ENCODE assay signal across 8 cellular contexts in genomic region chr1:21937372-21938121, GRCh38. TPM values are rescaled to one million over a fixed set of nuclear protein-coding genes. Genes with fewer than 3 reads are reported as not detected.
DNase-seq lines count a peak whose midpoint lies in the region; ATAC-seq and TF ChIP-seq lines count a peak whose summit lies in the region.

No MANE protein-coding gene starts in this region.

- peak overlapping the region; percentile 83 to 93 (median 87) for H3K4me3 Mint-ChIP-seq in CD8-positive, alpha-beta memory T cell

- BruUV-seq in HCT116 (replicated peaks; lab: Mats Ljungman, UMichigan): TSS peak; percentile 69

- peaks cover 0 to 4% (median 0%) of the 10 kb centered on the region in 3 donors for H3K36me3 Mint-ChIP-seq in CD8-positive, alpha-beta memory T cell

- CTCF ChIA-PET in CD8-positive, alpha-beta memory T cell (lab: Charles Lee): no interaction called here
- CTCF ChIA-PET in HCT116 (lab: Charles Lee): no interaction called here

- peaks cover 0 to 4% (median 0%) of the 10 kb centered on the region in 5 donors for H3K9me3 Mint-ChIP-seq in CD8-positive, alpha-beta memory T cell

- peak; percentile 77 for ATAC-seq in HCT116
- peak; percentile 79 for ATAC-seq in left lung

- peak overlapping the region; percentile 89 for H3K4me2 ChIP-seq in HCT116 (ENCODE audit: low read length)

- no peaks in the 10 kb centered on the region for H3K36me3 ChIP-seq in CD8-positive, alpha-beta memory T cell (ENCODE audit: insufficient read depth, low read length)
- H3K36me3 ChIP-seq in HCT116 (ENCODE audit: control insufficient read depth in 1 of 2, insufficient read depth in 2 of 2, low read length in 2 of 2) (no peaks in the 10 kb centered on the region), left lung (no peaks in the 10 kb centered on the region)

- no peaks in the 10 kb centered on the region for H3K27me3 ChIP-seq in CD8-positive, alpha-beta memory T cell (ENCODE audit: insufficient read depth, low read length, poor library complexity, severe bottlenecking)
- no peaks in the 10 kb centered on the region for H3K27me3 ChIP-seq in HCT116 (ENCODE audit: insufficient read depth, low read length)
- H3K27me3 ChIP-seq in left lung: peaks cover 0 to 9% of the 10 kb centered on the region in 2 donors

- RAD21 ChIA-PET in HCT116 (lab: Charles Lee; ENCODE audit: low non-redundant PET in 1 of 2, low total read pairs in 2 of 2, uncharacterized antibody in 2 of 2, unreplicated experiment in 2 of 2): interaction anchor here in 1 of 2 experiments (0.6 kb wide), 1 partner anchor 8 kb away, joined by 5 read pairs; no protein-coding TSS in a partner anchor

- H3K9ac ChIP-seq in HCT116 (ENCODE audit: low read length): peak overlapping the region; percentile 65

- peak; percentile 40 to 75 (median 61) for DNase-seq in CD8-positive, alpha-beta memory T cell
- DNase-seq in HCT116 (ENCODE audit: low read depth, low spot score) (peak; percentile 60), NCI-H2227 treated with DMSO at 0.1 percent for 48 hours (lab: John Stamatoyannopoulos, UW) (peak; percentile 63), dermis microvascular lymphatic vessel endothelial cell (ENCODE audit: low read depth in 2 of 2) (peak; percentile 58 to 92), left lung (peak; percentile 83 to 95), GF-D8 (lab: John Stamatoyannopoulos, UW) (no peak)
- DNase-seq in activated CD4-positive, alpha-beta T cell treated with anti-CD3 and anti-CD28 coated beads, Interleukin-2, amount 50 U/mL, for 4 hours: peak; percentile 51 to 54
- DNase-seq in stimulated activated CD4-positive, alpha-beta T cell treated with anti-CD3 and anti-CD28 coated beads, Interleukin-1b, Interleukin-23, amount 100 ng/mL, for 24 hours (ENCODE audit: low read depth in 4 of 4, low spot score in 1 of 4): peak; percentile 31 to 65 (median 44)

- TF ChIP-seq CTCF in HCT116 (IDR thresholded peaks at IDR 0.05 in 2 of 3, conservative IDR thresholded peaks at IDR 0.05 in 1 of 3; ENCODE audit: borderline replicate concordance in 1 of 3, insufficient read depth in 1 of 3, low read depth in 2 of 3, low read length in 2 of 3): no peak
- no peak for TF ChIP-seq CTCF in left lung (IDR thresholded peaks at IDR 0.05)

- H3K27me3 Mint-ChIP-seq in CD8-positive, alpha-beta memory T cell: peaks cover 7 to 26% of the 10 kb centered on the region in 2 donors

- peak overlapping the region in 5 of 8 donors; percentile 12 to 86 (median 58) for H3K27ac Mint-ChIP-seq in CD8-positive, alpha-beta memory T cell

- peak overlapping the region; percentile 58 for H3K4me3 ChIP-seq in CD8-positive, alpha-beta memory T cell (ENCODE audit: low read length)
- H3K4me3 ChIP-seq in HCT116 (replicated peaks in 1 of 2; ENCODE audit: low read depth in 1 of 2, low read length in 2 of 2) (peak overlapping the region; percentile 33 to 55), left lung (peak overlapping the region; percentile 38 to 45)

- intact Hi-C loops in HCT116 (cut with micrococcal nuclease): loop anchor here (5.0 kb wide), 1 partner anchor 155 kb away; the partner anchor contains the start of gene USP48
- intact Hi-C loops in left lung (cut with DNase I): no loop called here

- H3K9me3 ChIP-seq in CD8-positive, alpha-beta memory T cell (ENCODE audit: low read length): no peaks in the 10 kb centered on the region
- H3K9me3 ChIP-seq in HCT116 (ENCODE audit: control insufficient read depth in 1 of 2, insufficient read depth in 1 of 2, low read depth in 1 of 2, low read length in 2 of 2) (no peaks in the 10 kb centered on the region), left lung (no peaks in the 10 kb centered on the region)

- POLR2A ChIA-PET in CD8-positive, alpha-beta memory T cell (lab: Charles Lee): no interaction called here
- POLR2A ChIA-PET in HCT116 (lab: Charles Lee): no interaction called here

- peaks cover 19% of the 10 kb centered on the region for H3K4me1 ChIP-seq in CD8-positive, alpha-beta memory T cell (ENCODE audit: insufficient read depth, low read length)
- H3K4me1 ChIP-seq in HCT116 (ENCODE audit: control insufficient read depth in 1 of 2, insufficient read depth in 2 of 2, low read length in 2 of 2) (peaks cover 36 to 88% of the 10 kb centered on the region in 2 experiments), left lung (peaks cover 37 to 61% of the 10 kb centered on the region in 2 donors)

- TF ChIP-seq POLR2A in HCT116 (IDR thresholded peaks at IDR 0.05; ENCODE audit: borderline replicate concordance, extremely low read depth, insufficient read depth, insufficient read length): no peak

- peak overlapping the region; percentile 6 for H3K27ac ChIP-seq in CD8-positive, alpha-beta memory T cell (ENCODE audit: low read depth, low read length)
- H3K27ac ChIP-seq in HCT116 (ENCODE audit: low read depth, low read length) (peak overlapping the region; percentile 33; the same call in 1 of the 2 replicates), left lung (peak overlapping the region; percentile 45 to 67)

- H4K20me1 ChIP-seq in HCT116 (ENCODE audit: insufficient read depth): no peaks in the 10 kb centered on the region

- no peak overlapping the region for H2AFZ ChIP-seq in HCT116 (ENCODE audit: low read depth, low read length, poor library complexity, severe bottlenecking)

- peaks cover 6 to 20% (median 8%) of the 10 kb centered on the region in 3 donors for H3K4me1 Mint-ChIP-seq in CD8-positive, alpha-beta memory T cell

- no peak for TF ChIP-seq RAD21 in HCT116 (IDR thresholded peaks at IDR 0.05; ENCODE audit: low read depth)

- H3K9me2 ChIP-seq in HCT116 (ENCODE audit: insufficient read depth): no peaks in the 10 kb centered on the region

- peaks cover 26% of the 10 kb centered on the region; the same call in 1 of the 2 replicates for H3K79me2 ChIP-seq in HCT116 (ENCODE audit: insufficient read depth, low read length)

TF ChIP-seq in HCT116, 20 proteins besides CTCF, POLR2A, EP300 and RAD21:
- TF ChIP-seq SIN3A (IDR thresholded peaks at IDR 0.05; ENCODE audit: low read depth) (no peak), POLR2AphosphoS5 (IDR thresholded peaks at IDR 0.05; ENCODE audit: low read depth, low read length) (peak; percentile 11; the same call in 1 of the 2 replicates), TCF7L2 (IDR thresholded peaks at IDR 0.05; ENCODE audit: borderline replicate concordance, extremely low read depth, insufficient read depth, insufficient read length) (peak; percentile 69), YY1 (IDR thresholded peaks at IDR 0.05; ENCODE audit: extremely low read depth, insufficient replicate concordance, low read depth, low read length) (peak; percentile 53), ZFX (IDR thresholded peaks at IDR 0.05) (peak; percentile 45; the same call in 1 of the 2 replicates)

RNA-seq across cellular contexts. Expression of gene HSPG2, which starts 0.4 kb away (rescaled TPM):
- under 1 TPM; 0.24 to 0.72 TPM for total RNA-seq in CD8-positive, alpha-beta memory T cell
- polyA plus RNA-seq in CD8-positive, alpha-beta memory T cell: not detected
- total RNA-seq in HCT116 (2021; ENCODE audit: unreplicated experiment) (55.7 TPM), dermis microvascular lymphatic vessel endothelial cell (281 and 463 TPM in 2 replicates), left lung (100 to 1,000 TPM; 324 to 434 TPM)
- polyA plus RNA-seq in HCT116 (2012): 33.5 and 52.2 TPM in 2 replicates

RNA-seq across cellular contexts. Expression of gene CELA3B, which starts 39.3 kb away (rescaled TPM):
- not detected for total RNA-seq in CD8-positive, alpha-beta memory T cell
- not detected for polyA plus RNA-seq in CD8-positive, alpha-beta memory T cell
- total RNA-seq in HCT116 (2021; ENCODE audit: unreplicated experiment) (5.3 TPM), dermis microvascular lymphatic vessel endothelial cell (0.13 TPM in 1 of 2 replicates, not detected in the other), left lung (not detected)
- polyA plus RNA-seq in HCT116 (2012): not detected in 2 replicates

Comparison
In these comparisons a context has a peak if more than half of its experiments do, and no peak if none do; other contexts are left out.
1. H3K27ac ChIP-seq: peak in every context shown above with its lines; median percentile 56 in left lung; 33 in HCT116; 6 in CD8-positive, alpha-beta memory T cell.
2. RNA of gene HSPG2, which starts 0.4 kb away (total RNA-seq): 324 to 434 TPM in left lung, 281 to 463 TPM in dermis microvascular lymphatic vessel endothelial cell and 55.7 TPM in HCT116 (single experiment); 0.24 to 0.72 TPM in CD8-positive, alpha-beta memory T cell; every median in the first group is over 10 times any median in the second.
3. Peak in every context shown above with its lines, with median percentiles within 50 percentile points of each other: H3K4me3 ChIP-seq.